ENCODE assay signal across 1 cellular context in genomic region chr6:11273406-11274065, GRCh38.
TF ChIP-seq lines count a peak whose summit lies in the region.

No MANE protein-coding gene starts in this region.

TF ChIP-seq in GM23338, 12 proteins besides CTCF, POLR2A, EP300 and RAD21 (continued from another document):
- TF ChIP-seq ZNF462 (CRISPR knock-in tag; IDR thresholded peaks at IDR 0.05) (no peak), ZNF331 (CRISPR knock-in tag; IDR thresholded peaks at IDR 0.05; ENCODE audit: low read depth) (no peak), JUNB (IDR thresholded peaks at IDR 0.05; ENCODE audit: unreplicated experiment) (no peak), REST (IDR thresholded peaks at IDR 0.05; ENCODE audit: unreplicated experiment) (no peak), POLR2AphosphoS5 (IDR thresholded peaks at IDR 0.05; ENCODE audit: low read depth) (no peak), EZH2 (IDR thresholded peaks at IDR 0.05; ENCODE audit: low read depth, unreplicated experiment) (no peak)
- TF ChIP-seq, protein P1, sequence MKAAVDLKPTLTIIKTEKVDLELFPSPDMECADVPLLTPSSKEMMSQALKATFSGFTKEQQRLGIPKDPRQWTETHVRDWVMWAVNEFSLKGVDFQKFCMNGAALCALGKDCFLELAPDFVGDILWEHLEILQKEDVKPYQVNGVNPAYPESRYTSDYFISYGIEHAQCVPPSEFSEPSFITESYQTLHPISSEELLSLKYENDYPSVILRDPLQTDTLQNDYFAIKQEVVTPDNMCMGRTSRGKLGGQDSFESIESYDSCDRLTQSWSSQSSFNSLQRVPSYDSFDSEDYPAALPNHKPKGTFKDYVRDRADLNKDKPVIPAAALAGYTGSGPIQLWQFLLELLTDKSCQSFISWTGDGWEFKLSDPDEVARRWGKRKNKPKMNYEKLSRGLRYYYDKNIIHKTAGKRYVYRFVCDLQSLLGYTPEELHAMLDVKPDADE (IDR thresholded peaks at IDR 0.05): no peak
